Comparison of ENCODE assay signal across 26 cellular contexts in the genomic region with DNA sequence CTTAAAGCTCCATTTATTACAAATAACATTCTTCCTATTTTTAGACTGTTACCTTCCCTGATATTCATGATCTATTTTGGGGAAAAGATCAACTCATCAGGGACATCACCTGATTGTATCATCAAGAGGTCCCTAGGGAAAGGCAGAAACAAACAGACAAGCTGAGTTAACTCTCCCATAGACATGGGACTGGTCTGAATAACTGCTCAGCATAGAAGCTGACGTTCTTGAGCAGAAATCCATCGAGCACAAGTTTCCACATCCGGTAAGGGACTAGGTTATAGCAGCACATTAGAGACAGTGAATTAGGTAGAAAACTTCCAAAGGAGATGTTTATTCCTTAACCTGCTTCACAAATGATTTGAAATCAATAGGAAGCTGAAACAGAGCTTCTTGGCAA.
DNase-seq lines count a peak whose midpoint lies in the region; ATAC-seq, FAIRE-seq and TF ChIP-seq lines count a peak whose summit lies in the region.
"Had no signal": no experiment of that assay in that cellular context is flagged by ENCODE, and none has a peak within 500 bp of the region (broad histone marks: within the 10 kb centered on the region; RNA-seq: fewer than 3 reads in every experiment).

No MANE protein-coding gene starts in this region.

- POLR2A ChIA-PET in endothelial cell of umbilical vein (lab: Charles Lee): no interaction called here

- no peak overlapping the region for H3K27ac ChIP-seq in endothelial cell of umbilical vein (ENCODE audit: insufficient read depth, low read depth, low read length)
- no peak overlapping the region for H3K27ac ChIP-seq in thyroid gland
- H3K27ac ChIP-seq: GM23248 had no signal

- no peaks in the 10 kb centered on the region for H3K27me3 ChIP-seq in endothelial cell of umbilical vein (ENCODE audit: control insufficient read depth in 2 of 2, insufficient read depth in 2 of 2, low read length in 2 of 2)
- H3K27me3 ChIP-seq in thyroid gland: no peaks in the 10 kb centered on the region
- H3K27me3 ChIP-seq: BE2C had no signal

- no peaks in the 10 kb centered on the region for H3K79me2 ChIP-seq in endothelial cell of umbilical vein (ENCODE audit: control insufficient read depth, insufficient read depth, low read length)

- H3K36me3 ChIP-seq in endothelial cell of umbilical vein (ENCODE audit: control insufficient read depth in 2 of 2, extremely low read depth in 1 of 2, insufficient read depth in 2 of 2, low read length in 2 of 2) (no peaks in the 10 kb centered on the region), thyroid gland (no peaks in the 10 kb centered on the region)
- H3K36me3 ChIP-seq: BE2C had no signal

- peak; percentile 59 for ATAC-seq in GM18511 (IDR thresholded peaks at IDR 0.05; ENCODE audit: unreplicated experiment)
- ATAC-seq in activated CD4-positive, CD25-positive, alpha-beta regulatory T cell treated with anti-CD3 and anti-CD28 coated beads, Interleukin-2, amount 50 U/mL, for 24 hours: no peak
- ATAC-seq: HCT116 had no signal

- WGBS in thyroid gland, 2 donors: 79 to 83% methylated on average over 3 of the region's 3 CpGs

- TF ChIP-seq CTCF in endothelial cell of umbilical vein (IDR thresholded peaks at IDR 0.05; ENCODE audit: extremely low read depth in 1 of 2, insufficient read depth in 1 of 2, low read depth in 1 of 2, low read length in 2 of 2) (no peak), thyroid gland (IDR thresholded peaks at IDR 0.05) (no peak)

- H4K20me1 ChIP-seq in endothelial cell of umbilical vein (replicated peaks; ENCODE audit: control insufficient read depth, extremely low read depth, insufficient read depth, low read length): no peaks in the 10 kb centered on the region

- no peak overlapping the region for H3K9ac ChIP-seq in endothelial cell of umbilical vein (replicated peaks; ENCODE audit: extremely low read depth, insufficient read depth, low read length)
- H3K9ac ChIP-seq: GM23248 had no signal

- CTCF ChIA-PET in endothelial cell of umbilical vein (lab: Charles Lee): interaction anchor here (1.4 to 3.0 kb wide), 2 partner anchors 10 to 311 kb away, joined by 3 to 18 read pairs; no protein-coding TSS in a partner anchor

- peak overlapping the region; percentile 33 for H2AFZ ChIP-seq in endothelial cell of umbilical vein (ENCODE audit: low read depth, low read length)
- H2AFZ ChIP-seq: GM23248 had no signal

- intact Hi-C loops in endothelial cell of umbilical vein (cut with micrococcal nuclease) (no loop called here), posterior cingulate gyrus (cut with DNase I) (no loop called here), thyroid gland (cut with DNase I) (no loop called here)

- DNase-seq in ELR (ENCODE audit: low read depth) (peak; percentile 11), NCI-H2171 treated with DMSO at 0.1 percent for 48 hours (lab: John Stamatoyannopoulos, UW) (peak; percentile 52), endothelial cell of umbilical vein (ENCODE audit: low read depth, low spot score) (no peak), posterior cingulate gyrus (no peak), thyroid gland (no peak)
- DNase-seq: ACHN; BE2C; C1 segment of cervical spinal cord; CD4-positive, CD25-positive, alpha-beta regulatory T cell; CD8-positive, alpha-beta memory T cell; COR-L47; DMS 273 treated with DMSO at 0.1 percent for 48 hours; DMS53; DND-41; EL; GM23248; HFFc6; IMR-90 had no signal

- FAIRE-seq in endothelial cell of umbilical vein (lab: Jason Lieb, UNC): no peak
- FAIRE-seq: A204.1, G401.6, GM12891, H54, HTR-8/SVneo had no signal

- dilution Hi-C loops in endothelial cell of umbilical vein (cut with MboI; ENCODE audit: extremely low pct_ligation_motif_present, low sequenced_read_pairs): no loop called here

- no peak overlapping the region for H3K4me2 ChIP-seq in endothelial cell of umbilical vein (ENCODE audit: insufficient read depth, low read length)

- H3K9me1 ChIP-seq in endothelial cell of umbilical vein (replicated peaks; ENCODE audit: control insufficient read depth, extremely low read depth, insufficient read depth, low read length): no peaks in the 10 kb centered on the region

- H3K4me1 ChIP-seq in endothelial cell of umbilical vein (ENCODE audit: control insufficient read depth, extremely low read depth, insufficient read depth, low read length) (no peaks in the 10 kb centered on the region), thyroid gland (no peaks in the 10 kb centered on the region)
- H3K4me1 ChIP-seq: BE2C had no signal

- H3K9me3 ChIP-seq in endothelial cell of umbilical vein (replicated peaks; ENCODE audit: control insufficient read depth, insufficient read depth, low read length) (no peaks in the 10 kb centered on the region), thyroid gland (no peaks in the 10 kb centered on the region)
- H3K9me3 ChIP-seq: BE2C had no signal

- H3K4me3 ChIP-seq in endothelial cell of umbilical vein (replicated peaks in 1 of 3; ENCODE audit: insufficient read depth in 1 of 3, low read depth in 1 of 3, low read length in 3 of 3) (no peak overlapping the region), thyroid gland (replicated peaks in 1 of 3) (no peak overlapping the region)
- H3K4me3 ChIP-seq: GM23248 had no signal

- BruUV-seq in endothelial cell of umbilical vein (replicated peaks; lab: Mats Ljungman, UMichigan): no TSS peak

- TF ChIP-seq POLR2A in endothelial cell of umbilical vein (IDR thresholded peaks at IDR 0.05; ENCODE audit: low read depth, low read length): no peak
- TF ChIP-seq POLR2A in thyroid gland (IDR thresholded peaks at IDR 0.05): no peak

TF ChIP-seq in endothelial cell of umbilical vein, 7 proteins besides CTCF, POLR2A, EP300 and RAD21:
- TF ChIP-seq MYC (IDR thresholded peaks at IDR 0.05; ENCODE audit: low read depth, low read length): no peak
- no peak for TF ChIP-seq GATA2 (IDR thresholded peaks at IDR 0.05; ENCODE audit: insufficient read depth, insufficient read length, low read depth, low read length)
- TF ChIP-seq FOS (IDR thresholded peaks at IDR 0.05; ENCODE audit: borderline replicate concordance, insufficient read depth, low read length): no peak
- TF ChIP-seq EZH2 (IDR thresholded peaks at IDR 0.05; ENCODE audit: borderline replicate concordance, low read depth, low read length, severe bottlenecking): no peak
- TF ChIP-seq POLR2AphosphoS5 (IDR thresholded peaks at IDR 0.05; ENCODE audit: insufficient read depth, low read depth, low read length): no peak
- no peak for TF ChIP-seq JUN (IDR thresholded peaks at IDR 0.05; ENCODE audit: borderline replicate concordance, insufficient read depth, insufficient read length, low read depth)
- TF ChIP-seq, protein P1, sequence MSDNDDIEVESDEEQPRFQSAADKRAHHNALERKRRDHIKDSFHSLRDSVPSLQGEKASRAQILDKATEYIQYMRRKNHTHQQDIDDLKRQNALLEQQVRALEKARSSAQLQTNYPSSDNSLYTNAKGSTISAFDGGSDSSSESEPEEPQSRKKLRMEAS (IDR thresholded peaks at IDR 0.05; ENCODE audit: insufficient read depth, insufficient read length): no peak

Comparison
In these comparisons a context has a peak if more than half of its experiments do, and no peak if none do; other contexts are left out.
1. DNase-seq: peak in ELR (single experiment) and NCI-H2171 treated with DMSO at 0.1 percent for 48 hours (single experiment); none in endothelial cell of umbilical vein (single experiment), posterior cingulate gyrus (0 of 10) and thyroid gland (0 of 2).